8 cellular contexts compared by ENCODE assay signal in the genomic region with DNA sequence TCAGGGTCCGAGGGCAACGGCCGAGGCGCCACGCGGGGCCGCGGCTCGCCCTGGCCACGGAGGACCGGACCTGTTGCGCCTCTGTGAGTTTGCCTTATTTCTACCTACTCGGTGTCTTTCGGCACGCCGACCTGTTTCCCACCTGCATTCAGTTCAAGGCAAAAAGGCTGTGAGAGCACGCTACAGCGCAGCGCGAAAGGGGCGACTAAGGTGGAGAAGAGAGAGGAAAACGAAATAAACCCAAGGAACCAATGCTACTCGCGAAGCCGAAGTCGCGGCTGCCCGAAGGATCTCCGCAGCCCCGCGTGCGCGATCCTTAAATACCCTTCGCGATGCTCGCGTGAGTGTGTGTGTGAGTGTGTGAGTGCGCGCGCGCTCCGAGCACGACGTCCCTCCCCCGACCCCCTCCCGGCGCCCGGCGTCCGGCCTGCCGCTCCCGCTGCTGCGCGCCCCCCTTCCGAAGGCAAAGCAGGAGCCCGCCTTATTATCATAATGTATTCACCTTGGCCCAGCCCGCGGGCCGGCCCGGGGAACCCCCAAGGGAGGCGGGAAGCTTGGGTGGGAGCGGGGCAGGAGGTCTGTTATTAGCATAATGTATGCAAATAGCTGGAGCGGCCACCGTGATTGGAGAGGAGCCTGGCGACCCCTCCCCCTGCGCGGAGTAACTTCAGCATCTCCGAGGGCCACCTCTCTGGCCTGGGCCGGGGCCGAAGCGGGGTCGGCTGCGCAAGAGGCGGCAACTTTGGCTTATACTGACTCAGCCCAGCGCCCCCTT. TPM values are rescaled to one million over a fixed set of nuclear protein-coding genes. Genes with fewer than 3 reads are reported as not detected.
DNase-seq lines count a peak whose midpoint lies in the region; ATAC-seq, FAIRE-seq and TF ChIP-seq lines count a peak whose summit lies in the region.

A gene (minus strand): TSS at position 293 of the 775 bp plus-strand sequence.

- FAIRE-seq in urothelium cell line (lab: Jason Lieb, UNC), result no peak

- H3K27me3 ChIP-seq in neuron (ENCODE audit: insufficient read depth, low read length) (peaks cover 45% of the 10 kb centered on the region), upper lobe of left lung (peaks cover 0 to 15% (median 2%) of the 10 kb centered on the region in 4 donors)

- H3K4me1 ChIP-seq in neuron (ENCODE audit: insufficient read depth, low read length) (peaks cover 7% of the 10 kb centered on the region), upper lobe of left lung (peaks cover 16 to 20% (median 17%) of the 10 kb centered on the region in 4 donors)

- peak; percentile 20 for DNase-seq in GM10266 (ENCODE audit: extremely low spot score)
- peak; percentile 75 for DNase-seq in NCI-H526 treated with DMSO at 0.1 percent for 48 hours (lab: John Stamatoyannopoulos, UW)
- peak; percentile 32 for DNase-seq in activated gamma-delta T cell (lab: John Stamatoyannopoulos, UW)
- peak; percentile 58 for DNase-seq in foreskin melanocyte
- DNase-seq in upper lobe of left lung, result peak; percentile 69 to 89
- DNase-seq in urothelium cell line (ENCODE audit: low spot score), result no peak
- DNase-seq in AML-193 (lab: John Stamatoyannopoulos, UW), result no peak

- H2AFZ ChIP-seq in neuron (ENCODE audit: low read depth, low read length), result peak within 1 kb of the TSS; percentile 59

- H3K27ac ChIP-seq in upper lobe of left lung, result no peak within 1 kb of the TSS

- no peak for TF ChIP-seq EP300 in upper lobe of left lung (IDR thresholded peaks at IDR 0.05)

- H3K9me3 ChIP-seq in neuron (ENCODE audit: low read length), result no peaks in the 10 kb centered on the region
- no peaks in the 10 kb centered on the region for H3K9me3 ChIP-seq in upper lobe of left lung

- 2% methylated on average over 39 to 64 of the region's 75 CpGs for WGBS in upper lobe of left lung, 2 donors

- no peaks in the 10 kb centered on the region for H3K36me3 ChIP-seq in neuron (ENCODE audit: insufficient read depth, low read length)
- H3K36me3 ChIP-seq in upper lobe of left lung, result no peaks in the 10 kb centered on the region

- peak within 1 kb of the TSS; percentile 35 for H3K4me3 ChIP-seq in neuron (ENCODE audit: low read length)
- peak within 1 kb of the TSS; percentile 47 to 59 (median 53) for H3K4me3 ChIP-seq in upper lobe of left lung

- peak; percentile 63 to 81 for ATAC-seq in upper lobe of left lung (ENCODE audit: low FRiP score in 2 of 2)

- TF ChIP-seq CTCF in GM10266 (IDR thresholded peaks at IDR 0.05; ENCODE audit: control insufficient read depth, insufficient read depth, low read depth, missing control alignments) (no peak), upper lobe of left lung (IDR thresholded peaks at IDR 0.05) (no peak)

- TF ChIP-seq POLR2A in upper lobe of left lung (IDR thresholded peaks at IDR 0.05), result no peak

RNA-seq across cellular contexts. Expression of the gene that starts here (rescaled TPM):
- total RNA-seq in upper lobe of left lung, result under 1 TPM in 4 of 6 donors, not detected in 2; 0.15 to 0.79 (median 0.27) TPM

Comparison
In these comparisons a context has a peak if more than half of its experiments do, and no peak if none do; other contexts are left out.
1. Peak in DNase-seq, ATAC-seq and H3K4me3 ChIP-seq in upper lobe of left lung; RNA of the gene not detected or under 1 TPM.
2. DNase-seq: peak in GM10266 (single experiment), NCI-H526 treated with DMSO at 0.1 percent for 48 hours (single experiment), activated gamma-delta T cell (single experiment) and foreskin melanocyte (single experiment); none in urothelium cell line (single experiment) and AML-193 (0 of 2).